Comparison of ENCODE assay signal across 10 cellular contexts in the genomic region with DNA sequence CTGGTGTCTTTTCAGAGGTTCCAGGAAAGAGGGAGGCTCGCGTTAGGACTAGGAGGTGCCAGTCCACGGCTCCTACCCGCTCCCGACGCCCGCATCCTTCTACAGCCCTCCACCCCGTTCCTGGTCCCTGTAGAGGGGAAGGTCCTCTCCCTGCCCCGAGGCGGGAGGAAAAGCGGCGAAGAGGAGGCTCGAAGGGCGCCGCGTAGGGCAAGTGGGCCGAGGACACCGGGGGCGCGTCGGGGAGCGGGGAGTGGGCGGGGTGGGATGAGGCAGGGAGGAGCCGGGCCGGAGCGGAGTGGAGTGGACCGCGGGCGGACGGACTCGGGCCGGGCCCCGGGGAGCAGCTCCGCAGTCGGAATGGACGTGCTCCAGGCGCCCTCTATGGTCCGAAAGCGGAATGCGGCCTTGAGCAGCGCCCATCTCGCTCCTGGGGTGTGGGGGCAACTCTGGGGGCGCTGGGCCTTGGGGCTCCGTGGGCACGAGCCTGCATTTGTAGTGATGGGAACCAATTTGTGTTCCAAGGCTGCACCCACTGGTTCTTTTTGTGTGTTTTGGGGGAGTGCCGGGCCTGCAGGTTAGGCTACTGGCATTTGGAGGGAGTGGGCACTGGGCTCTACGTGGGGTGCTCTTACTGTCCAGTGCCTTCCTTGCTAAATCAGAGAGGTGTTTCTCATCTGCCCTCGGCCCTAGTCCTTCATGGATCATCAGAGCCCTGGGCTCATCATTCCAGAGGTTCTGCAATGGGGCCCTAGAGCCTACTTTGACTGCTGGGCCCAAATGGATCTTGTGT. TPM values are rescaled to one million over a fixed set of nuclear protein-coding genes. Genes with fewer than 3 reads are reported as not detected.
DNase-seq lines count a peak whose midpoint lies in the region; ATAC-seq, FAIRE-seq and TF ChIP-seq lines count a peak whose summit lies in the region.
"Had no signal": no experiment of that assay in that cellular context is flagged by ENCODE, and none has a peak within 500 bp of the region (broad histone marks: within the 10 kb centered on the region; RNA-seq: fewer than 3 reads in every experiment).

No MANE protein-coding gene starts in this region.

- no peak overlapping the region for H2BK5ac ChIP-seq in H9 (ENCODE audit: insufficient read length, low read length)

- H3K23ac ChIP-seq in H9 (ENCODE audit: insufficient read length, low read depth, low read length) = no peak overlapping the region

- H3K4me3 Mint-ChIP-seq in H9 (peak overlapping the region; percentile 52 to 71), T-helper 17 cell (no peak overlapping the region)
- no peak overlapping the region for H3K4me3 Mint-ChIP-seq in stimulated activated naive B cell treated with anti-CD40 and anti-IgM and Interleukin-4, amounts not matched to agents 10 μg/mL and 1 μg/mL and 100 μg/mL, for 72 hours
- H3K4me3 Mint-ChIP-seq: activated naive CD4-positive, alpha-beta T cell treated with anti-CD3 and anti-CD28 coated beads, Interleukin-2, amount 50 U/mL, for 24 hours had no signal

- H2AK5ac ChIP-seq in H9 (ENCODE audit: insufficient read length, low read length) = no peak overlapping the region

- H3K79me2 ChIP-seq in H9 (ENCODE audit: insufficient read depth, low read length) = no peaks in the 10 kb centered on the region

- H3K27ac Mint-ChIP-seq in H9 (no peak overlapping the region), T-helper 17 cell (no peak overlapping the region)
- peak overlapping the region; percentile 59 for H3K27ac Mint-ChIP-seq in stimulated activated naive B cell treated with anti-CD40 and anti-IgM and Interleukin-4, amounts not matched to agents 10 μg/mL and 1 μg/mL and 100 μg/mL, for 72 hours
- H3K27ac Mint-ChIP-seq: activated naive CD4-positive, alpha-beta T cell treated with anti-CD3 and anti-CD28 coated beads, Interleukin-2, amount 50 U/mL, for 24 hours had no signal

- H3K4me3 ChIP-seq in breast epithelium (peak overlapping the region in 2 of 3 donors; percentile 66 to 69), kidney (ENCODE audit: low read length in 2 of 2) (no peak overlapping the region)

- in situ Hi-C loops in ACHN (cut with HindIII; ENCODE audit: low pct_ligation_motif_present, low pct_unique_long_range_greater_than_20kb, low sequenced_read_pairs) = no loop called here

- no peak overlapping the region for H4K8ac ChIP-seq in H9 (replicated peaks; ENCODE audit: insufficient read length, low read depth, low read length)

- H3K18ac ChIP-seq in H9 (ENCODE audit: insufficient read length, low read depth, low read length) = no peak overlapping the region

- H3K27me3 Mint-ChIP-seq in H9 (ENCODE audit: low read depth) (peaks cover 98% of the 10 kb centered on the region), T-helper 17 cell (peaks cover 58% of the 10 kb centered on the region)
- H3K27me3 Mint-ChIP-seq in stimulated activated naive B cell treated with anti-CD40 and anti-IgM and Interleukin-4, amounts not matched to agents 10 μg/mL and 1 μg/mL and 100 μg/mL, for 72 hours = peaks cover 70 to 98% of the 10 kb centered on the region in 2 donors

- no peaks in the 10 kb centered on the region for H3K79me1 ChIP-seq in H9 (ENCODE audit: insufficient read depth, low read depth, low read length, poor library complexity, severe bottlenecking)

- H2AFZ ChIP-seq in H9 (ENCODE audit: low read length) = no peak overlapping the region

- FAIRE-seq in kidney (lab: Jason Lieb, UNC) = no peak

- H3K27ac ChIP-seq in H9 (ENCODE audit: insufficient read length, low read depth, low read length) = no peak overlapping the region
- peak overlapping the region; percentile 90 to 93 for H3K27ac ChIP-seq in breast epithelium
- peak overlapping the region in 1 of 2 donors; percentile 13 for H3K27ac ChIP-seq in kidney (ENCODE audit: low read depth in 2 of 2, low read length in 2 of 2)

- H3K4me2 ChIP-seq in H9 (ENCODE audit: insufficient read depth, insufficient read length, low read length) = peak overlapping the region; percentile 27

- intact Hi-C loops in breast epithelium (cut with DNase I; ENCODE audit: low total_unique reads) (no loop called here), kidney (cut with DNase I) (no loop called here)

- TF ChIP-seq CTCF in H9 (conservative IDR thresholded peaks at IDR 0.05) (peak; percentile 85), breast epithelium (IDR thresholded peaks at IDR 0.05) (peak in 1 of 3 donors; percentile 26), kidney (IDR thresholded peaks at IDR 0.05; ENCODE audit: borderline replicate concordance, extremely low read depth, insufficient read depth) (peak; percentile 46)

- H3K4ac ChIP-seq in H9 (ENCODE audit: low read depth, low read length) = no peak overlapping the region

- H2BK20ac ChIP-seq in H9 (ENCODE audit: low read depth, low read length, poor library complexity, severe bottlenecking) = no peak overlapping the region

- no peaks in the 10 kb centered on the region for H3K4me1 ChIP-seq in H9 (ENCODE audit: insufficient read depth, low read length)
- no peaks in the 10 kb centered on the region for H3K4me1 ChIP-seq in breast epithelium
- no peaks in the 10 kb centered on the region for H3K4me1 ChIP-seq in kidney (ENCODE audit: control insufficient read depth in 1 of 2, insufficient read depth in 1 of 2, low read depth in 1 of 2, low read length in 2 of 2)

- H3K23me2 ChIP-seq in H9 (ENCODE audit: insufficient read length, low read depth, low read length, poor library complexity, severe bottlenecking) = peaks cover 17% of the 10 kb centered on the region

- TF ChIP-seq POLR2A in breast epithelium (IDR thresholded peaks at IDR 0.05) = no peak

- peak in 1 of 2 donors; percentile 44 for ATAC-seq in stimulated activated naive B cell treated with anti-CD40 and anti-IgM and Interleukin-4, amounts not matched to agents 10 μg/mL and 1 μg/mL and 100 μg/mL, for 72 hours (replicated peaks)
- ATAC-seq in T-helper 17 cell = no peak

- WGBS in H9 (ENCODE audit: extremely low coverage, insufficient read length, low lambda C conversion rate) = no CpG with 5 or more reads among the region's 48 CpGs

- H4K20me1 ChIP-seq in H9 (ENCODE audit: control insufficient read depth, insufficient read depth, insufficient read length) = no peaks in the 10 kb centered on the region

- H4K5ac ChIP-seq in H9 (ENCODE audit: insufficient read length, low read depth, low read length) = no peak overlapping the region

- DNase-seq in H9 (peak; percentile 70), breast epithelium (ENCODE audit: low spot score in 2 of 2) (no peak), kidney (peak; percentile 85), NCI-H2107 treated with DMSO at 0.1 percent for 48 hours (lab: John Stamatoyannopoulos, UW; ENCODE audit: unreplicated experiment) (no peak), T-helper 17 cell (no peak), ACHN (no peak)
- DNase-seq in stimulated activated naive B cell treated with anti-CD40 and anti-IgM and Interleukin-4, amounts not matched to agents 10 μg/mL and 1 μg/mL and 100 μg/mL, for 72 hours = no peak
- no peak for DNase-seq in stimulated activated CD4-positive, alpha-beta T cell treated with anti-CD3 and anti-CD28 coated beads, Interleukin-4, amount 100 ng/mL, for 1 hour
- DNase-seq: NCI-H1048 had no signal

- H2BK12ac ChIP-seq in H9 (ENCODE audit: insufficient read length, low read depth, low read length) = no peak overlapping the region

- H3K56ac ChIP-seq in H9 (ENCODE audit: insufficient read length, low read depth, low read length) = no peak overlapping the region

- H3K9me3 ChIP-seq in H9 (ENCODE audit: control insufficient read depth, low read depth, low read length) (no peaks in the 10 kb centered on the region), breast epithelium (peaks cover 0 to 4% of the 10 kb centered on the region in 2 donors), kidney (ENCODE audit: control insufficient read depth in 1 of 2, low read length in 2 of 2) (no peaks in the 10 kb centered on the region), T-helper 17 cell (ENCODE audit: control insufficient read depth, low read length, poor library complexity, severe bottlenecking) (no peaks in the 10 kb centered on the region)

- H3K9ac ChIP-seq in H9 (ENCODE audit: extremely low read depth, insufficient read length, low read length) = no peak overlapping the region
- H3K9ac ChIP-seq in kidney (ENCODE audit: low read length in 2 of 2) = peak overlapping the region in 1 of 2 donors; percentile 26

- H3K36me3 Mint-ChIP-seq in H9 (ENCODE audit: insufficient read depth in 1 of 3, low read depth in 3 of 3) (no peaks in the 10 kb centered on the region; a peak in 1 of 7 replicates), T-helper 17 cell (ENCODE audit: low read depth) (peaks cover 8% of the 10 kb centered on the region)
- peaks cover 3 to 15% of the 10 kb centered on the region in 2 donors for H3K36me3 Mint-ChIP-seq in stimulated activated naive B cell treated with anti-CD40 and anti-IgM and Interleukin-4, amounts not matched to agents 10 μg/mL and 1 μg/mL and 100 μg/mL, for 72 hours

- peaks cover 0 to 7% of the 10 kb centered on the region in 2 experiments; a peak in 3 of 5 replicates for H3K9me3 Mint-ChIP-seq in H9
- H3K9me3 Mint-ChIP-seq in stimulated activated naive B cell treated with anti-CD40 and anti-IgM and Interleukin-4, amounts not matched to agents 10 μg/mL and 1 μg/mL and 100 μg/mL, for 72 hours = peaks cover 0 to 2% of the 10 kb centered on the region in 2 donors
- H3K9me3 Mint-ChIP-seq: activated naive CD4-positive, alpha-beta T cell treated with anti-CD3 and anti-CD28 coated beads, Interleukin-2, amount 50 U/mL, for 24 hours had no signal

- no peak overlapping the region for H3T11ph ChIP-seq in H9 (ENCODE audit: low read length)

- H2BK120ac ChIP-seq in H9 (ENCODE audit: low read depth, low read length, poor library complexity, severe bottlenecking) = no peak overlapping the region

- no peak overlapping the region for H2BK15ac ChIP-seq in H9 (ENCODE audit: low read depth, low read length)

- no peak overlapping the region for H4K91ac ChIP-seq in H9 (ENCODE audit: insufficient read length, low read depth, low read length)

- H3K27me3 ChIP-seq in H9 (ENCODE audit: insufficient read depth, low read length) (peaks cover 67% of the 10 kb centered on the region), breast epithelium (peaks cover 0 to 58% of the 10 kb centered on the region in 2 donors)

- no peak overlapping the region for H3K14ac ChIP-seq in H9 (ENCODE audit: insufficient read depth, low read length)

- H3K4me1 Mint-ChIP-seq in H9 (peaks cover 31 to 35% of the 10 kb centered on the region in 2 experiments), T-helper 17 cell (no peaks in the 10 kb centered on the region)
- peaks cover 2 to 17% of the 10 kb centered on the region in 2 donors for H3K4me1 Mint-ChIP-seq in stimulated activated naive B cell treated with anti-CD40 and anti-IgM and Interleukin-4, amounts not matched to agents 10 μg/mL and 1 μg/mL and 100 μg/mL, for 72 hours

- H3K36me3 ChIP-seq in breast epithelium (no peaks in the 10 kb centered on the region), kidney (ENCODE audit: control insufficient read depth in 1 of 2, insufficient read depth in 2 of 2, low read length in 2 of 2) (no peaks in the 10 kb centered on the region)

RNA-seq across cellular contexts. Expression of a gene that starts 7.3 kb away (rescaled TPM):
- 3.6 and 4.1 TPM in 2 replicates for total RNA-seq in H9 (2021)
- total RNA-seq in breast epithelium = 10 to 100 TPM; 19.7 to 49.2 (median 27.8) TPM
- total RNA-seq in kidney = 62.0 TPM
- 17.3 TPM for polyA plus RNA-seq in kidney (ENCODE audit: insufficient read depth, low read depth, low replicate concordance)
- not detected for total RNA-seq in T-helper 17 cell

Comparison
In these comparisons a context has a peak if more than half of its experiments do, and no peak if none do; other contexts are left out.
1. DNase-seq: peak in H9 (single experiment) and kidney (single experiment); none in breast epithelium (0 of 2), stimulated activated naive B cell treated with anti-CD40 and anti-IgM and Interleukin-4, amounts not matched to agents 10 μg/mL and 1 μg/mL and 100 μg/mL, for 72 hours (single experiment), NCI-H2107 treated with DMSO at 0.1 percent for 48 hours (single experiment), stimulated activated CD4-positive, alpha-beta T cell treated with anti-CD3 and anti-CD28 coated beads, Interleukin-4, amount 100 ng/mL, for 1 hour (single experiment), T-helper 17 cell (0 of 3) and ACHN (single experiment).
2. H3K4me3 Mint-ChIP-seq: peak in H9 (2 of 2); none in stimulated activated naive B cell treated with anti-CD40 and anti-IgM and Interleukin-4, amounts not matched to agents 10 μg/mL and 1 μg/mL and 100 μg/mL, for 72 hours (0 of 2) and T-helper 17 cell (single experiment).
3. H3K4me3 ChIP-seq: peak in breast epithelium (2 of 3); none in kidney (0 of 2).